9 cellular contexts compared by ENCODE assay signal in genomic region chr1:42942444-42942843, GRCh38. TPM values are rescaled to one million over a fixed set of nuclear protein-coding genes. Genes with fewer than 3 reads are reported as not detected.
DNase-seq lines count a peak whose midpoint lies in the region; ATAC-seq, FAIRE-seq and TF ChIP-seq lines count a peak whose summit lies in the region.
"Had no signal": no experiment of that assay in that cellular context is flagged by ENCODE, and none has a peak within 500 bp of the region (broad histone marks: within the 10 kb centered on the region; RNA-seq: fewer than 3 reads in every experiment).

No MANE protein-coding gene starts in this region.

- peak overlapping the region; percentile 72 for H3K27ac Mint-ChIP-seq in activated naive CD4-positive, alpha-beta T cell treated with anti-CD3 and anti-CD28 coated beads for 36 hours
- peak overlapping the region; percentile 93 for H3K27ac Mint-ChIP-seq in activated T-helper 2 cell treated with anti-CD3 and anti-CD28 coated beads, Interferon-gamma antibody, Interleukin-2, Interleukin-4, amounts not matched to agents 10 μg/mL and 5 μg/mL and 100 μg/mL, durations not matched to agents 14 hours and 24 hours and 36 hours

- FAIRE-seq in keratinocyte (lab: Jason Lieb, UNC): no peak

- H3K9me3 Mint-ChIP-seq in activated naive CD4-positive, alpha-beta T cell treated with anti-CD3 and anti-CD28 coated beads for 36 hours: no peaks in the 10 kb centered on the region
- H3K9me3 Mint-ChIP-seq in activated T-helper 2 cell treated with anti-CD3 and anti-CD28 coated beads, Interferon-gamma antibody, Interleukin-2, Interleukin-4, amounts not matched to agents 10 μg/mL and 5 μg/mL and 100 μg/mL, durations not matched to agents 14 hours and 24 hours and 36 hours: no peaks in the 10 kb centered on the region

- no peak for TF ChIP-seq EP300 in transverse colon (IDR thresholded peaks at IDR 0.05; ENCODE audit: low read depth)

- peaks cover 97% of the 10 kb centered on the region for H3K4me1 Mint-ChIP-seq in activated naive CD4-positive, alpha-beta T cell treated with anti-CD3 and anti-CD28 coated beads for 36 hours (ENCODE audit: low read depth)
- H3K4me1 Mint-ChIP-seq in activated T-helper 2 cell treated with anti-CD3 and anti-CD28 coated beads, Interferon-gamma antibody, Interleukin-2, Interleukin-4, amounts not matched to agents 10 μg/mL and 5 μg/mL and 100 μg/mL, durations not matched to agents 14 hours and 24 hours and 36 hours (ENCODE audit: low read depth): peaks cover 90% of the 10 kb centered on the region

- CTCF ChIA-PET in activated naive CD4-positive, alpha-beta T cell treated with anti-CD3 and anti-CD28 coated beads for 36 hours (lab: Charles Lee): no interaction called here

- H3K27me3 Mint-ChIP-seq in activated naive CD4-positive, alpha-beta T cell treated with anti-CD3 and anti-CD28 coated beads for 36 hours (ENCODE audit: low read depth): no peaks in the 10 kb centered on the region
- no peaks in the 10 kb centered on the region for H3K27me3 Mint-ChIP-seq in activated T-helper 2 cell treated with anti-CD3 and anti-CD28 coated beads, Interferon-gamma antibody, Interleukin-2, Interleukin-4, amounts not matched to agents 10 μg/mL and 5 μg/mL and 100 μg/mL, durations not matched to agents 14 hours and 24 hours and 36 hours (ENCODE audit: low read depth)

- TF ChIP-seq POLR2A in transverse colon (IDR thresholded peaks at IDR 0.05): no peak

- peaks cover 71% of the 10 kb centered on the region for H3K79me2 ChIP-seq in keratinocyte (ENCODE audit: control insufficient read depth, insufficient read depth, low read length)

- H3K4me3 Mint-ChIP-seq in activated naive CD4-positive, alpha-beta T cell treated with anti-CD3 and anti-CD28 coated beads for 36 hours: no peak overlapping the region
- H3K4me3 Mint-ChIP-seq in activated T-helper 2 cell treated with anti-CD3 and anti-CD28 coated beads, Interferon-gamma antibody, Interleukin-2, Interleukin-4, amounts not matched to agents 10 μg/mL and 5 μg/mL and 100 μg/mL, durations not matched to agents 14 hours and 24 hours and 36 hours (ENCODE audit: low read depth): peak overlapping the region; percentile 22

- DNase-seq in activated naive CD4-positive, alpha-beta T cell treated with anti-CD3 and anti-CD28 coated beads for 36 hours: no peak
- no peak for DNase-seq in activated naive CD4-positive, alpha-beta T cell treated with Interleukin-2 at 50 U/mL for 16 hours
- DNase-seq in activated T-helper 2 cell treated with anti-CD3 and anti-CD28 coated beads, Interferon-gamma antibody, Interleukin-2, Interleukin-4, amounts not matched to agents 10 μg/mL and 5 μg/mL and 100 μg/mL, durations not matched to agents 14 hours and 24 hours and 36 hours (ENCODE audit: low spot score): no peak
- DNase-seq in keratinocyte (ENCODE audit: low read depth, low spot score): no peak
- DNase-seq in transverse colon: no peak
- DNase-seq in HT-29 (ENCODE audit: low spot score): no peak
- DNase-seq: activated gamma-delta T cell treated with Interleukin-2 at 50 U/mL for 16 hours had no signal

- TF ChIP-seq CTCF in keratinocyte (optimal IDR thresholded peaks at IDR 0.05 in 1 of 3, IDR thresholded peaks at IDR 0.05 in 1 of 3, conservative IDR thresholded peaks at IDR 0.05 in 1 of 3; ENCODE audit: extremely low read depth in 1 of 3, insufficient read depth in 2 of 3, low read length in 3 of 3) (no peak), transverse colon (IDR thresholded peaks at IDR 0.05) (no peak)

- ATAC-seq in activated CD4-positive, CD25-positive, alpha-beta regulatory T cell treated with anti-CD3 and anti-CD28 coated beads, Interleukin-2, amount 50 U/mL, for 24 hours: no peak
- ATAC-seq in HG02885 (IDR thresholded peaks at IDR 0.05; ENCODE audit: poor library complexity, unreplicated experiment): no peak

- dilution Hi-C loops in keratinocyte (cut with MboI; ENCODE audit: extremely low pct_ligation_motif_present, low sequenced_read_pairs): no loop called here

- H3K27ac ChIP-seq in keratinocyte (ENCODE audit: control insufficient read depth, insufficient read depth, low read length) (peak overlapping the region; percentile 84), transverse colon (peak overlapping the region; percentile 84 to 92 (median 90))

- no peaks in the 10 kb centered on the region for H3K9me3 ChIP-seq in keratinocyte (ENCODE audit: control insufficient read depth, low read depth, low read length)
- H3K9me3 ChIP-seq in transverse colon: no peaks in the 10 kb centered on the region

- peaks cover 10% of the 10 kb centered on the region for H4K20me1 ChIP-seq in keratinocyte (ENCODE audit: control insufficient read depth, extremely low read depth, insufficient read depth, low read length)

- H3K4me1 ChIP-seq in keratinocyte (ENCODE audit: control insufficient read depth, extremely low read depth, insufficient read depth, low read length) (peaks cover 100% of the 10 kb centered on the region), transverse colon (peaks cover 53 to 88% (median 79%) of the 10 kb centered on the region in 4 donors)

- H3K4me2 ChIP-seq in keratinocyte (ENCODE audit: control insufficient read depth, extremely low read depth, insufficient read depth, low read depth, low read length): peak overlapping the region; percentile 58

- intact Hi-C loops in activated naive CD4-positive, alpha-beta T cell treated with anti-CD3 and anti-CD28 coated beads for 36 hours (cut with micrococcal nuclease): no loop called here
- intact Hi-C loops in activated T-helper 2 cell treated with anti-CD3 and anti-CD28 coated beads, Interferon-gamma antibody, Interleukin-2, Interleukin-4, amounts not matched to agents 10 μg/mL and 5 μg/mL and 100 μg/mL, durations not matched to agents 14 hours and 24 hours and 36 hours (cut with micrococcal nuclease): no loop called here
- intact Hi-C loops in transverse colon (cut with DNase I; ENCODE audit: low total_unique reads): no loop called here

- H3K9me1 ChIP-seq in keratinocyte (ENCODE audit: control insufficient read depth, extremely low read depth, insufficient read depth, low read length): no peaks in the 10 kb centered on the region

- 41 to 67% methylated on average over 1 to 6 of the region's 6 CpGs for WGBS in transverse colon (ENCODE audit: low coverage in 1 of 2), 2 donors

- in situ Hi-C loops in transverse colon (cut with MboI; ENCODE audit: low pct_ligation_motif_present in 1 of 4, low pct_unique_long_range_greater_than_20kb in 1 of 4, low sequenced_read_pairs in 3 of 4): no loop called here

- H3K27me3 ChIP-seq in keratinocyte (ENCODE audit: control insufficient read depth, extremely low read depth, insufficient read depth, low read length) (no peaks in the 10 kb centered on the region), transverse colon (no peaks in the 10 kb centered on the region)

- peaks cover 49% of the 10 kb centered on the region for H3K36me3 Mint-ChIP-seq in activated naive CD4-positive, alpha-beta T cell treated with anti-CD3 and anti-CD28 coated beads for 36 hours (ENCODE audit: low read depth)
- peaks cover 87% of the 10 kb centered on the region for H3K36me3 Mint-ChIP-seq in activated T-helper 2 cell treated with anti-CD3 and anti-CD28 coated beads, Interferon-gamma antibody, Interleukin-2, Interleukin-4, amounts not matched to agents 10 μg/mL and 5 μg/mL and 100 μg/mL, durations not matched to agents 14 hours and 24 hours and 36 hours (ENCODE audit: low read depth)

- peak overlapping the region; percentile 56 for H3K9ac ChIP-seq in keratinocyte (ENCODE audit: control insufficient read depth, extremely low read depth, insufficient read depth, low read length)

- H3K36me3 ChIP-seq in keratinocyte (ENCODE audit: control insufficient read depth in 2 of 2, extremely low read depth in 1 of 2, insufficient read depth in 2 of 2, low read length in 2 of 2) (peaks cover 27 to 52% of the 10 kb centered on the region in 2 experiments), transverse colon (no peaks in the 10 kb centered on the region)

- H2AFZ ChIP-seq in keratinocyte (ENCODE audit: control insufficient read depth, low read length): no peak overlapping the region

- H3K4me3 ChIP-seq in keratinocyte (ENCODE audit: control insufficient read depth in 2 of 3, extremely low read depth in 1 of 3, insufficient read depth in 2 of 3, low read depth in 1 of 3, low read length in 3 of 3): peak overlapping the region in 1 of 3 experiments; percentile 5
- no peak overlapping the region for H3K4me3 ChIP-seq in transverse colon

RNA-seq across cellular contexts. Expression of gene SLC2A1, which starts 16.2 kb away (rescaled TPM):
- total RNA-seq in activated naive CD4-positive, alpha-beta T cell treated with anti-CD3 and anti-CD28 coated beads for 36 hours: 10 to 100 TPM; 21.2 to 22.7 TPM
- total RNA-seq in activated T-helper 2 cell treated with anti-CD3 and anti-CD28 coated beads, Interferon-gamma antibody, Interleukin-2, Interleukin-4, amounts not matched to agents 10 μg/mL and 5 μg/mL and 100 μg/mL, durations not matched to agents 14 hours and 24 hours and 36 hours: 143 and 155 TPM in 2 replicates
- polyA plus RNA-seq in keratinocyte: 580 to 1,115 TPM (median 689 TPM) in 3 replicates
- polyA plus RNA-seq in keratinocyte (2011; ENCODE audit: low read depth): 202 TPM
- polyA plus RNA-seq in keratinocyte (2011; cell fraction: cytosol; rRNA removed): 275 and 321 TPM in 2 replicates
- 1,814 and 2,318 TPM in 2 replicates for polyA plus RNA-seq in keratinocyte (2011; cell fraction: nucleus; rRNA removed)
- 844 and 1,046 TPM in 2 replicates for polyA plus RNA-seq in keratinocyte (2012; ENCODE audit: low replicate concordance)
- polyA minus RNA-seq in keratinocyte: 817 to 1,377 TPM (median 1,072 TPM) in 3 replicates
- 724 TPM for polyA minus RNA-seq in keratinocyte (2011; cell fraction: cytosol; rRNA and poly(A)+ RNA removed)
- 1,644 and 2,001 TPM in 2 replicates for polyA minus RNA-seq in keratinocyte (2011; cell fraction: nucleus; rRNA and poly(A)+ RNA removed)
- total RNA-seq in transverse colon: 10 to 100 TPM; 37.2 to 98.9 (median 69.1) TPM
- 916 and 965 TPM in 2 replicates for total RNA-seq in HT-29 (2014; rRNA removed; shearing (Covaris generic))
